ENCODE assay signal across 13 cellular contexts in the genomic region with DNA sequence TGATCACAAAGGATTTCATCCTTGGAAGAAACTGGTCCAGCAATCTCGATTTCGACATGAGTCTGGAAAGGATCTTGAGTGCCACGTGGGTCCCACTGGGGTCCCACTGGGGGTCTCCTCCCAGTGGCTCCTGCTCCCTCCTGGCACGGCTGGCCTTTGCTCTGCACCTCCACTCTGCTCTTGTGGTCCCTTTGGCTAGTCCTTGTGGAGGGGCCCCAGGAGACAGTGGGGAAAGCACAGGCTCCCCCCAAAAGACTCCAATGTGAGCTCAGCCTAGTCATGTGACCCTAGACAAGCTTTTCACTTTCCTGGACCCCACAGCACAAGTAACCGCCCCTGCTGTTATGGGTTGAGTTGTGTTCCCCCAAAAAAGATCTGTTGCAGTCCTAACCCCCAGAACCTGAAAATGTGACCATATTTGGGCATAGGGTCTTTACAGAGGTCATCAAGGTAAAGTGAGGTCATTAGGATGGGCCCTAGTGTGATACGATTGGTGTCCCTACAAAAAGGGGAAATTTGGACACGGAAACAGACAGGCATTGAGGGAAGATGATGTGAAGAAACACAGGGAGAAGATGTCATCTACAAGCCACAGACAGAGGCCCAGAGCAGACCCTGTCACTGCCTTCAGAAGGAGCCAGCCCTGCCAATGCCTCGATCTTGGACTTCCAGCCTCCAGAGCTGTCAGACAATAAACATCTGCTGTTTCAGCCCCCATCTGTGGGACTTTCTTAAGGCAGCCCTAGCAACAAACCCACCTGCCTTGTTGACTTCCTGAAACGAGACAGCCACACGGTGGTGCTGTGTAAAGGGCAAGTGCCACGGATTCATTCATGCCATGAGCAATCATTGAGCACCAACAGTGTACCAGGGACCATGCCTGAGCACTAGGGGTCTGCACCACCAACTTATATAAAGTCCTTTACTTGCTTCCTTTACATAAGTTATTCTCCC. TPM values are rescaled to one million over a fixed set of nuclear protein-coding genes. Genes with fewer than 3 reads are reported as not detected.
DNase-seq lines count a peak whose midpoint lies in the region; ATAC-seq, FAIRE-seq and TF ChIP-seq lines count a peak whose summit lies in the region.
"Had no signal": no experiment of that assay in that cellular context is flagged by ENCODE, and none has a peak within 500 bp of the region (broad histone marks: within the 10 kb centered on the region; RNA-seq: fewer than 3 reads in every experiment).

No MANE protein-coding gene starts in this region.

- H3K27me3 ChIP-seq in A673 (replicated peaks; ENCODE audit: insufficient read depth, low read depth, low read length, poor library complexity) (no peaks in the 10 kb centered on the region), Panc1 (ENCODE audit: control insufficient read depth, insufficient read depth, low read length) (no peaks in the 10 kb centered on the region), testis (no peaks in the 10 kb centered on the region)

- peak; percentile 47 for TF ChIP-seq CTCF in A673 (conservative IDR thresholded peaks at IDR 0.05; ENCODE audit: low read depth, low read length)
- TF ChIP-seq CTCF in GM10266 (IDR thresholded peaks at IDR 0.05; ENCODE audit: control insufficient read depth, insufficient read depth, low read depth, missing control alignments), result peak; percentile 48
- peak; percentile 39; the same call in 1 of the 2 replicates for TF ChIP-seq CTCF in Panc1 (IDR thresholded peaks at IDR 0.05)
- peak; percentile 8 for TF ChIP-seq CTCF in epithelial cell of esophagus (IDR thresholded peaks at IDR 0.05; ENCODE audit: insufficient read depth, low read depth, low read length, missing control alignments)
- no peak for TF ChIP-seq CTCF in testis (IDR thresholded peaks at IDR 0.05)

- BruUV-seq in A673 (replicated peaks; lab: Mats Ljungman, UMichigan) (no TSS peak), Panc1 (replicated peaks; lab: Mats Ljungman, UMichigan) (no TSS peak)

- H3K4me1 ChIP-seq in A673 (ENCODE audit: insufficient read depth, low read length, poor library complexity, severe bottlenecking) (no peaks in the 10 kb centered on the region), Panc1 (ENCODE audit: control insufficient read depth, insufficient read depth, low read length) (no peaks in the 10 kb centered on the region), testis (no peaks in the 10 kb centered on the region)

- H3K36me3 ChIP-seq in A673 (ENCODE audit: insufficient read depth, low read length, poor library complexity, severe bottlenecking), result no peaks in the 10 kb centered on the region
- H3K36me3 ChIP-seq in Panc1 (ENCODE audit: control insufficient read depth, insufficient read depth, low read length), result no peaks in the 10 kb centered on the region
- H3K36me3 ChIP-seq in testis (ENCODE audit: low read depth, missing control alignments), result no peaks in the 10 kb centered on the region

- no peak overlapping the region for H3K27ac ChIP-seq in A673 (ENCODE audit: low read depth, low read length, poor library complexity, severe bottlenecking)
- no peak overlapping the region for H3K27ac ChIP-seq in Panc1 (ENCODE audit: low read length)
- H3K27ac ChIP-seq in testis, result no peak overlapping the region

- 77 to 82% methylated on average over 11 of the region's 11 CpGs for WGBS in testis, 2 donors

- H3K9me3 ChIP-seq in A673 (ENCODE audit: low read depth, low read length, poor library complexity, severe bottlenecking), result peaks cover 10% of the 10 kb centered on the region
- no peaks in the 10 kb centered on the region for H3K9me3 ChIP-seq in Panc1 (ENCODE audit: control insufficient read depth, insufficient read depth, low read depth, low read length)
- no peaks in the 10 kb centered on the region for H3K9me3 ChIP-seq in testis

- no peak for TF ChIP-seq POLR2A in testis (IDR thresholded peaks at IDR 0.05)

- no peak for DNase-seq in A673 (ENCODE audit: low spot score)
- DNase-seq in GM10266 (ENCODE audit: extremely low spot score), result no peak
- no peak for DNase-seq in Panc1 (ENCODE audit: low read depth, low spot score)
- no peak for DNase-seq in epithelial cell of esophagus (ENCODE audit: low read depth)
- no peak for DNase-seq in urothelium cell line (ENCODE audit: low spot score)
- DNase-seq in testis, result no peak
- DNase-seq in HUDEP-2 (lab: John Stamatoyannopoulos, UW; ENCODE audit: unreplicated experiment in 76 of 76), result no peak
- DNase-seq: DMS79 treated with DMSO at 0.1 percent for 48 hours, erythroblast, IMR-90, NCI-H526, T-helper 9 cell had no signal

- intact Hi-C loops in A673 (cut with micrococcal nuclease; ENCODE audit: unreplicated experiment) (no loop called here), Panc1 (cut with micrococcal nuclease; ENCODE audit: unreplicated experiment) (no loop called here), testis (cut with DNase I; ENCODE audit: low total_unique reads) (no loop called here)

- CTCF ChIA-PET in A673 (lab: Charles Lee), result no interaction called here
- CTCF ChIA-PET in Panc1 (lab: Charles Lee), result interaction anchor here (0.6 kb wide), 1 partner anchor 23 kb away, joined by 3 read pairs; no protein-coding TSS in a partner anchor

- H3K4me3 ChIP-seq in A673 (ENCODE audit: low read depth, low read length, poor library complexity, severe bottlenecking) (no peak overlapping the region), Panc1 (ENCODE audit: low read depth in 2 of 2, low read length in 2 of 2) (no peak overlapping the region), epithelial cell of esophagus (ENCODE audit: low read length) (no peak overlapping the region), testis (no peak overlapping the region)

- POLR2A ChIA-PET in A673 (lab: Charles Lee; ENCODE audit: low non-redundant PET), result no interaction called here
- POLR2A ChIA-PET in Panc1 (lab: Charles Lee), result no interaction called here

- in situ Hi-C loops in Panc1 (cut with HindIII; ENCODE audit: low pct_unique_long_range_greater_than_20kb, low sequenced_read_pairs), result no loop called here

- no peak for ATAC-seq in Panc1
- ATAC-seq in HG02642 (IDR thresholded peaks at IDR 0.05; ENCODE audit: poor library complexity, unreplicated experiment), result no peak

- FAIRE-seq in urothelium cell line (lab: Jason Lieb, UNC), result no peak

RNA-seq across cellular contexts. Expression of gene PPP2R5C, which starts 23.8 kb away (rescaled TPM):
- total RNA-seq in A673 (2021), result 113 and 124 TPM in 2 replicates
- 80.3 TPM for total RNA-seq in Panc1 (2021; ENCODE audit: unreplicated experiment)
- 35.3 TPM for polyA plus RNA-seq in Panc1 (2012; ENCODE audit: insufficient read length)
- 100 to 1,000 TPM; 106 to 126 TPM for total RNA-seq in testis
- 166 TPM for polyA plus RNA-seq in testis (ENCODE audit: insufficient read depth, low read depth, low replicate concordance)

Comparison
In these comparisons a context has a peak if more than half of its experiments do, and no peak if none do; other contexts are left out.
1. CTCF ChIP-seq: peak in A673 (single experiment), GM10266 (single experiment), Panc1 (single experiment) and epithelial cell of esophagus (single experiment); none in testis (0 of 3).